18 cellular contexts compared by ENCODE assay signal in genomic region chr19:3593156-3593555, GRCh38. TPM values are rescaled to one million over a fixed set of nuclear protein-coding genes. Genes with fewer than 3 reads are reported as not detected.
DNase-seq lines count a peak whose midpoint lies in the region; ATAC-seq, FAIRE-seq and TF ChIP-seq lines count a peak whose summit lies in the region.
"Had no signal": no experiment of that assay in that cellular context is flagged by ENCODE, and none has a peak within 500 bp of the region (broad histone marks: within the 10 kb centered on the region; RNA-seq: fewer than 3 reads in every experiment).

No MANE protein-coding gene starts in this region.

- H3K36me3 ChIP-seq in BJ (ENCODE audit: control insufficient read depth, insufficient read depth, low read length) = no peaks in the 10 kb centered on the region
- H3K36me3 ChIP-seq in HepG2 (replicated peaks in 1 of 2; ENCODE audit: control insufficient read depth in 1 of 2, insufficient read depth in 2 of 2, low read length in 2 of 2) = no peaks in the 10 kb centered on the region
- H3K36me3 ChIP-seq in right atrium auricular region = no peaks in the 10 kb centered on the region
- H3K36me3 ChIP-seq: uterus, WERI-Rb-1 had no signal

- WGBS in HepG2 (ENCODE audit: low lambda C conversion rate) = 14% methylated on average over 11 of the region's 11 CpGs

- intact Hi-C loops in HepG2 (cut with micrococcal nuclease; ENCODE audit: unreplicated experiment) = no loop called here

- TF ChIP-seq EP300 in HepG2 (IDR thresholded peaks at IDR 0.05; ENCODE audit: low read depth in 2 of 2, low read length in 2 of 2) (no peak), HepG2 (CRISPR knock-in tag; IDR thresholded peaks at IDR 0.05; ENCODE audit: borderline replicate concordance) (no peak)

- DNase-seq in BJ (ENCODE audit: low read depth) = no peak
- DNase-seq in HepG2 (ENCODE audit: low spot score) = no peak
- DNase-seq in KG1 (lab: John Stamatoyannopoulos, UW) = no peak
- DNase-seq in right atrium auricular region (ENCODE audit: low spot score) = no peak
- DNase-seq: activated CD4-positive, alpha-beta T cell treated with anti-CD3 and anti-CD28 coated beads, Interleukin-2, amount 50 U/mL, for 48 hours; left colon; midbrain; NCI-H1417 treated with DMSO at 0.1 percent for 48 hours; NCI-H2171; NCI-H774; stimulated activated CD4-positive, alpha-beta T cell treated with anti-CD3 and anti-CD28 coated beads, Interleukin-4, amount 100 ng/mL, for 4 hours; uterus; WERI-Rb-1 had no signal

- TF ChIP-seq RAD21 in HepG2 (CRISPR knock-in tag; IDR thresholded peaks at IDR 0.05) = no peak

- H3K27ac ChIP-seq in HepG2 (ENCODE audit: extremely low read length, insufficient read depth, low read length) (no peak overlapping the region), right atrium auricular region (no peak overlapping the region)
- H3K27ac ChIP-seq: uterus, WERI-Rb-1 had no signal

- no peaks in the 10 kb centered on the region for H3K79me2 ChIP-seq in HepG2 (ENCODE audit: insufficient read depth, low read length)

- TF ChIP-seq CTCF in BJ (IDR thresholded peaks at IDR 0.05; ENCODE audit: insufficient read depth, low read depth, low read length) (0 out of 2 replicates have a peak, but pooled peaks have one; percentile 10), WI38 (IDR thresholded peaks at IDR 0.05; ENCODE audit: low read depth, low read length) (0 out of 2 replicates have a peak, but pooled peaks have one; percentile 11), HepG2 (CRISPR knock-in tag; IDR thresholded peaks at IDR 0.05) (peak; percentile 33; the same call in 1 of the 2 replicates), right atrium auricular region (IDR thresholded peaks at IDR 0.05) (no peak)

- H3K4me1 ChIP-seq in HepG2 (ENCODE audit: insufficient read depth, low read length) = no peaks in the 10 kb centered on the region
- H3K4me1 ChIP-seq in right atrium auricular region = peaks cover 0 to 7% of the 10 kb centered on the region in 2 donors
- H3K4me1 ChIP-seq: uterus had no signal

- no TSS peak for BruUV-seq in HepG2 (replicated peaks; lab: Mats Ljungman, UMichigan)

- POLR2A ChIA-PET in BJ (lab: Charles Lee) (no interaction called here), HepG2 (lab: Yijun Ruan, JAX) (no interaction called here)

- no peaks in the 10 kb centered on the region for H4K20me1 ChIP-seq in HepG2 (ENCODE audit: insufficient read depth, low read length)

- H3K9me3 ChIP-seq in HepG2 (ENCODE audit: low read length) (no peaks in the 10 kb centered on the region), right atrium auricular region (no peaks in the 10 kb centered on the region)
- H3K9me3 ChIP-seq: uterus had no signal

- no peak for FAIRE-seq in HepG2 (lab: Jason Lieb, UNC)
- FAIRE-seq: G401.6, HTR-8/SVneo had no signal

- CTCF ChIA-PET in BJ (lab: Yijun Ruan, JAX) (interaction anchor here (1.3 to 1.4 kb wide), 2 partner anchors 11 to 26 kb away, joined by 3 read pairs; no protein-coding TSS in a partner anchor), HepG2 (lab: Yijun Ruan, JAX; ENCODE audit: low intra/inter-chr PET ratio, low total read pairs) (no interaction called here)

- H3K4me2 ChIP-seq in HepG2 (ENCODE audit: low read depth, low read length) = no peak overlapping the region

- peak; percentile 54; the same call in 2 of the 3 replicates for ATAC-seq in HepG2
- ATAC-seq in GM19324 (IDR thresholded peaks at IDR 0.05; ENCODE audit: low FRiP score, unreplicated experiment) = no peak
- ATAC-seq: left colon had no signal

- H2AFZ ChIP-seq in HepG2 (ENCODE audit: low read length) = no peak overlapping the region

- H3K9ac ChIP-seq in HepG2 (ENCODE audit: insufficient read depth, low read depth, low read length) = no peak overlapping the region

- H3K4me3 ChIP-seq in BJ (ENCODE audit: low read depth, low read length) (no peak overlapping the region), WI38 (ENCODE audit: low read depth, low read length) (no peak overlapping the region), HepG2 (replicated peaks in 1 of 3; ENCODE audit: insufficient read depth in 1 of 3, low read depth in 2 of 3, low read length in 3 of 3) (no peak overlapping the region), right atrium auricular region (no peak overlapping the region)
- H3K4me3 ChIP-seq: uterus had no signal

- in situ Hi-C loops in HepG2 (cut with HindIII; ENCODE audit: extremely low pct_ligation_motif_present, low pct_unique_long_range_greater_than_20kb) = no loop called here

- TF ChIP-seq POLR2A in HepG2 (IDR thresholded peaks at IDR 0.05; ENCODE audit: insufficient read depth in 1 of 2, low read depth in 2 of 2, low read length in 2 of 2) = no peak

- no peaks in the 10 kb centered on the region for H3K27me3 ChIP-seq in BJ (ENCODE audit: control insufficient read depth, insufficient read depth, low read length)
- H3K27me3 ChIP-seq in HepG2 (ENCODE audit: control insufficient read depth in 1 of 2, insufficient read depth in 2 of 2, low read length in 2 of 2) = peaks cover 3 to 23% of the 10 kb centered on the region in 2 experiments; a peak in 3 of 5 replicates
- H3K27me3 ChIP-seq in right atrium auricular region = no peaks in the 10 kb centered on the region
- H3K27me3 ChIP-seq: uterus had no signal

RNA-seq across cellular contexts. Expression of gene GIPC3, which starts 7.9 kb away (rescaled TPM):
- polyA plus RNA-seq in BJ (2011; rRNA removed) (0.36 and 0.63 TPM in 2 replicates), HepG2 (2011; rRNA removed) (0.05 and 0.08 TPM in 2 replicates)
- 0.47 and 0.72 TPM in 2 replicates for polyA minus RNA-seq in BJ (2011; rRNA and poly(A)+ RNA removed)
- total RNA-seq in HepG2 (2016; rRNA removed; fragmentation: Illumina TruSeq; extraction: Trizol) (not detected in 2 replicates), right atrium auricular region (1 to 10 TPM in 1 of 2 donors, under 1 TPM in 1; 0.96 to 1.5 TPM)
- not detected in 2 replicates for total RNA-seq in HepG2 (2016; cell fraction: cytosol; rRNA removed; fragmentation: Illumina TruSeq; extraction: Trizol; ENCODE audit: low read depth)
- not detected in 2 replicates for total RNA-seq in HepG2 (2016; cell fraction: insoluble cytoplasmic fraction; rRNA removed; fragmentation: Illumina TruSeq; extraction: Trizol)
- total RNA-seq in HepG2 (2016; cell fraction: membrane; rRNA removed; fragmentation: Illumina TruSeq; extraction: Trizol) = not detected in 2 replicates
- not detected in 2 replicates for total RNA-seq in HepG2 (2016; cell fraction: nucleus; rRNA removed; fragmentation: Illumina TruSeq; extraction: Trizol)
- 0.01 and 0.03 TPM in 2 replicates for polyA plus RNA-seq in HepG2 (2011; cell fraction: cytosol; rRNA removed)
- 0.14 and 0.17 TPM in 2 replicates for polyA plus RNA-seq in HepG2 (2011; cell fraction: nucleus; rRNA removed)
- 0.04 TPM in 1 of 2 replicates, not detected in the other for polyA plus RNA-seq in HepG2 (2012)
- polyA plus RNA-seq in HepG2 (2016; cell fraction: cytosol; fragmentation: Illumina TruSeq; extraction: Trizol; ENCODE audit: low read depth) = not detected in 2 replicates
- polyA plus RNA-seq in HepG2 (2016; cell fraction: insoluble cytoplasmic fraction; fragmentation: Illumina TruSeq; extraction: Trizol; ENCODE audit: low read depth) = not detected in 2 replicates
- polyA plus RNA-seq in HepG2 (2016; cell fraction: membrane; fragmentation: Illumina TruSeq; extraction: Trizol; ENCODE audit: low read depth) = not detected in 2 replicates
- polyA plus RNA-seq in HepG2 (2016; cell fraction: nucleus; fragmentation: Illumina TruSeq; extraction: Trizol; ENCODE audit: insufficient read depth, low read depth) = not detected in 2 replicates
- 0.02 and 5.9 TPM in 2 replicates for polyA minus RNA-seq in HepG2 (2011; rRNA and poly(A)+ RNA removed; ENCODE audit: low replicate concordance)
- polyA minus RNA-seq in HepG2 (2011; cell fraction: cytosol; rRNA and poly(A)+ RNA removed) = not detected in 2 replicates
- polyA minus RNA-seq in HepG2 (2011; cell fraction: nucleus; rRNA and poly(A)+ RNA removed) = not detected in 2 replicates
- polyA plus RNA-seq: neural cell had no signal

RNA-seq across cellular contexts. Expression of gene TBXA2R, which starts 13.5 kb away (rescaled TPM):
- polyA plus RNA-seq in BJ (2011; rRNA removed) (0.54 and 1.2 TPM in 2 replicates), HepG2 (2011; rRNA removed) (0.05 and 0.09 TPM in 2 replicates)
- 0.62 and 1.00 TPM in 2 replicates for polyA minus RNA-seq in BJ (2011; rRNA and poly(A)+ RNA removed)
- total RNA-seq in HepG2 (2016; rRNA removed; fragmentation: Illumina TruSeq; extraction: Trizol) (not detected in 2 replicates), right atrium auricular region (1 to 10 TPM in 1 of 2 donors, under 1 TPM in 1; 0.67 to 1.1 TPM)
- total RNA-seq in HepG2 (2016; cell fraction: cytosol; rRNA removed; fragmentation: Illumina TruSeq; extraction: Trizol; ENCODE audit: low read depth) = not detected in 2 replicates
- total RNA-seq in HepG2 (2016; cell fraction: insoluble cytoplasmic fraction; rRNA removed; fragmentation: Illumina TruSeq; extraction: Trizol) = not detected in 2 replicates
- total RNA-seq in HepG2 (2016; cell fraction: membrane; rRNA removed; fragmentation: Illumina TruSeq; extraction: Trizol) = not detected in 2 replicates
- total RNA-seq in HepG2 (2016; cell fraction: nucleus; rRNA removed; fragmentation: Illumina TruSeq; extraction: Trizol) = not detected in 2 replicates
- polyA plus RNA-seq in HepG2 (2011; cell fraction: cytosol; rRNA removed) = 0.04 TPM in 2 replicates
- 0.11 TPM in 1 of 2 replicates, not detected in the other for polyA plus RNA-seq in HepG2 (2011; cell fraction: nucleus; rRNA removed)
- not detected in 2 replicates for polyA plus RNA-seq in HepG2 (2012)
- polyA plus RNA-seq in HepG2 (2016; cell fraction: cytosol; fragmentation: Illumina TruSeq; extraction: Trizol; ENCODE audit: low read depth) = not detected in 2 replicates
- not detected in 2 replicates for polyA plus RNA-seq in HepG2 (2016; cell fraction: insoluble cytoplasmic fraction; fragmentation: Illumina TruSeq; extraction: Trizol; ENCODE audit: low read depth)
- not detected in 2 replicates for polyA plus RNA-seq in HepG2 (2016; cell fraction: membrane; fragmentation: Illumina TruSeq; extraction: Trizol; ENCODE audit: low read depth)
- polyA plus RNA-seq in HepG2 (2016; cell fraction: nucleus; fragmentation: Illumina TruSeq; extraction: Trizol; ENCODE audit: insufficient read depth, low read depth) = not detected in 2 replicates
- 0.20 and 1.3 TPM in 2 replicates for polyA minus RNA-seq in HepG2 (2011; rRNA and poly(A)+ RNA removed; ENCODE audit: low replicate concordance)
- not detected in 2 replicates for polyA minus RNA-seq in HepG2 (2011; cell fraction: cytosol; rRNA and poly(A)+ RNA removed)
- not detected in 2 replicates for polyA minus RNA-seq in HepG2 (2011; cell fraction: nucleus; rRNA and poly(A)+ RNA removed)
- polyA plus RNA-seq: neural cell had no signal

RNA-seq across cellular contexts. Expression of gene HMG20B, which starts 20.4 kb away (rescaled TPM):
- polyA plus RNA-seq in BJ (2011; rRNA removed) = 39.7 and 54.2 TPM in 2 replicates
- 10.2 and 14.9 TPM in 2 replicates for polyA minus RNA-seq in BJ (2011; rRNA and poly(A)+ RNA removed)
- total RNA-seq in HepG2 (2016; rRNA removed; fragmentation: Illumina TruSeq; extraction: Trizol) = 23.0 and 29.2 TPM in 2 replicates
- 26.2 and 31.3 TPM in 2 replicates for total RNA-seq in HepG2 (2016; cell fraction: cytosol; rRNA removed; fragmentation: Illumina TruSeq; extraction: Trizol; ENCODE audit: low read depth)
- total RNA-seq in HepG2 (2016; cell fraction: insoluble cytoplasmic fraction; rRNA removed; fragmentation: Illumina TruSeq; extraction: Trizol) = 26.2 and 29.0 TPM in 2 replicates
- total RNA-seq in HepG2 (2016; cell fraction: membrane; rRNA removed; fragmentation: Illumina TruSeq; extraction: Trizol) = 40.2 and 42.4 TPM in 2 replicates
- total RNA-seq in HepG2 (2016; cell fraction: nucleus; rRNA removed; fragmentation: Illumina TruSeq; extraction: Trizol) = 17.0 TPM in 2 replicates
- polyA plus RNA-seq in HepG2 (2011; rRNA removed) = 23.9 and 24.8 TPM in 2 replicates
- 17.7 and 28.8 TPM in 2 replicates for polyA plus RNA-seq in HepG2 (2011; cell fraction: cytosol; rRNA removed)
- polyA plus RNA-seq in HepG2 (2011; cell fraction: nucleus; rRNA removed) = 73.5 and 97.4 TPM in 2 replicates
- 19.0 and 22.8 TPM in 2 replicates for polyA plus RNA-seq in HepG2 (2012)
- polyA plus RNA-seq in HepG2 (2016; cell fraction: cytosol; fragmentation: Illumina TruSeq; extraction: Trizol; ENCODE audit: low read depth) = 33.9 and 35.6 TPM in 2 replicates
- polyA plus RNA-seq in HepG2 (2016; cell fraction: insoluble cytoplasmic fraction; fragmentation: Illumina TruSeq; extraction: Trizol; ENCODE audit: low read depth) = 36.6 TPM in 2 replicates
- 38.7 and 44.5 TPM in 2 replicates for polyA plus RNA-seq in HepG2 (2016; cell fraction: membrane; fragmentation: Illumina TruSeq; extraction: Trizol; ENCODE audit: low read depth)
- polyA plus RNA-seq in HepG2 (2016; cell fraction: nucleus; fragmentation: Illumina TruSeq; extraction: Trizol; ENCODE audit: insufficient read depth, low read depth) = 80.7 and 81.4 TPM in 2 replicates
- 13.9 and 67.7 TPM in 2 replicates for polyA minus RNA-seq in HepG2 (2011; rRNA and poly(A)+ RNA removed; ENCODE audit: low replicate concordance)
- 10.8 and 16.1 TPM in 2 replicates for polyA minus RNA-seq in HepG2 (2011; cell fraction: cytosol; rRNA and poly(A)+ RNA removed)
- 8.7 and 9.7 TPM in 2 replicates for polyA minus RNA-seq in HepG2 (2011; cell fraction: nucleus; rRNA and poly(A)+ RNA removed)
- total RNA-seq in right atrium auricular region = 10 to 100 TPM; 51.8 to 52.5 TPM

RNA-seq across cellular contexts. Expression of gene CACTIN, which starts 33.4 kb away (rescaled TPM):
- polyA plus RNA-seq in BJ (2011; rRNA removed) = 9.3 and 13.8 TPM in 2 replicates
- 5.2 and 9.1 TPM in 2 replicates for polyA minus RNA-seq in BJ (2011; rRNA and poly(A)+ RNA removed)
- total RNA-seq in HepG2 (2016; rRNA removed; fragmentation: Illumina TruSeq; extraction: Trizol) = 11.1 and 16.6 TPM in 2 replicates
- 2.8 and 3.1 TPM in 2 replicates for total RNA-seq in HepG2 (2016; cell fraction: cytosol; rRNA removed; fragmentation: Illumina TruSeq; extraction: Trizol; ENCODE audit: low read depth)
- total RNA-seq in HepG2 (2016; cell fraction: insoluble cytoplasmic fraction; rRNA removed; fragmentation: Illumina TruSeq; extraction: Trizol) = 11.2 and 17.9 TPM in 2 replicates
- 4.7 and 5.6 TPM in 2 replicates for total RNA-seq in HepG2 (2016; cell fraction: membrane; rRNA removed; fragmentation: Illumina TruSeq; extraction: Trizol)
- total RNA-seq in HepG2 (2016; cell fraction: nucleus; rRNA removed; fragmentation: Illumina TruSeq; extraction: Trizol) = 9.0 and 11.6 TPM in 2 replicates
- polyA plus RNA-seq in HepG2 (2011; rRNA removed) = 10.0 and 11.5 TPM in 2 replicates
- 6.6 and 11.2 TPM in 2 replicates for polyA plus RNA-seq in HepG2 (2011; cell fraction: cytosol; rRNA removed)
- polyA plus RNA-seq in HepG2 (2011; cell fraction: nucleus; rRNA removed) = 31.8 and 41.5 TPM in 2 replicates
- 5.7 and 5.8 TPM in 2 replicates for polyA plus RNA-seq in HepG2 (2012)
- 1.7 and 1.8 TPM in 2 replicates for polyA plus RNA-seq in HepG2 (2016; cell fraction: cytosol; fragmentation: Illumina TruSeq; extraction: Trizol; ENCODE audit: low read depth)
- 10.2 and 13.0 TPM in 2 replicates for polyA plus RNA-seq in HepG2 (2016; cell fraction: insoluble cytoplasmic fraction; fragmentation: Illumina TruSeq; extraction: Trizol; ENCODE audit: low read depth)
- 3.7 and 4.0 TPM in 2 replicates for polyA plus RNA-seq in HepG2 (2016; cell fraction: membrane; fragmentation: Illumina TruSeq; extraction: Trizol; ENCODE audit: low read depth)
- 28.6 and 30.2 TPM in 2 replicates for polyA plus RNA-seq in HepG2 (2016; cell fraction: nucleus; fragmentation: Illumina TruSeq; extraction: Trizol; ENCODE audit: insufficient read depth, low read depth)
- 9.7 and 19.5 TPM in 2 replicates for polyA minus RNA-seq in HepG2 (2011; rRNA and poly(A)+ RNA removed; ENCODE audit: low replicate concordance)
- polyA minus RNA-seq in HepG2 (2011; cell fraction: cytosol; rRNA and poly(A)+ RNA removed) = 5.0 and 5.2 TPM in 2 replicates
- polyA minus RNA-seq in HepG2 (2011; cell fraction: nucleus; rRNA and poly(A)+ RNA removed) = 5.3 and 5.7 TPM in 2 replicates
- total RNA-seq in right atrium auricular region = 10 to 100 TPM; 11.2 to 22.8 TPM

RNA-seq across cellular contexts. Expression of gene MFSD12, which starts 35.8 kb away (rescaled TPM):
- polyA plus RNA-seq in BJ (2011; rRNA removed) (35.0 and 54.7 TPM in 2 replicates), HepG2 (2011; rRNA removed) (27.2 and 37.0 TPM in 2 replicates)
- 41.3 and 58.2 TPM in 2 replicates for polyA minus RNA-seq in BJ (2011; rRNA and poly(A)+ RNA removed)
- total RNA-seq in HepG2 (2016; rRNA removed; fragmentation: Illumina TruSeq; extraction: Trizol) (14.0 and 29.1 TPM in 2 replicates), right atrium auricular region (10 to 100 TPM; 15.8 to 35.4 TPM)
- total RNA-seq in HepG2 (2016; cell fraction: cytosol; rRNA removed; fragmentation: Illumina TruSeq; extraction: Trizol; ENCODE audit: low read depth) = 9.9 and 10.2 TPM in 2 replicates
- total RNA-seq in HepG2 (2016; cell fraction: insoluble cytoplasmic fraction; rRNA removed; fragmentation: Illumina TruSeq; extraction: Trizol) = 10.6 and 28.5 TPM in 2 replicates
- 19.7 and 20.6 TPM in 2 replicates for total RNA-seq in HepG2 (2016; cell fraction: membrane; rRNA removed; fragmentation: Illumina TruSeq; extraction: Trizol)
- total RNA-seq in HepG2 (2016; cell fraction: nucleus; rRNA removed; fragmentation: Illumina TruSeq; extraction: Trizol) = 25.3 and 29.9 TPM in 2 replicates
- 16.9 and 29.1 TPM in 2 replicates for polyA plus RNA-seq in HepG2 (2011; cell fraction: cytosol; rRNA removed)
- polyA plus RNA-seq in HepG2 (2011; cell fraction: nucleus; rRNA removed) = 143 and 182 TPM in 2 replicates
- 21.1 and 40.6 TPM in 2 replicates for polyA plus RNA-seq in HepG2 (2012)
- polyA plus RNA-seq in HepG2 (2016; cell fraction: cytosol; fragmentation: Illumina TruSeq; extraction: Trizol; ENCODE audit: low read depth) = 12.9 and 14.1 TPM in 2 replicates
- 12.6 and 14.9 TPM in 2 replicates for polyA plus RNA-seq in HepG2 (2016; cell fraction: insoluble cytoplasmic fraction; fragmentation: Illumina TruSeq; extraction: Trizol; ENCODE audit: low read depth)
- polyA plus RNA-seq in HepG2 (2016; cell fraction: membrane; fragmentation: Illumina TruSeq; extraction: Trizol; ENCODE audit: low read depth) = 19.3 and 20.1 TPM in 2 replicates
- polyA plus RNA-seq in HepG2 (2016; cell fraction: nucleus; fragmentation: Illumina TruSeq; extraction: Trizol; ENCODE audit: insufficient read depth, low read depth) = 55.9 and 62.9 TPM in 2 replicates
- 76.5 and 865 TPM in 2 replicates for polyA minus RNA-seq in HepG2 (2011; rRNA and poly(A)+ RNA removed; ENCODE audit: low replicate concordance)
- 29.2 and 33.3 TPM in 2 replicates for polyA minus RNA-seq in HepG2 (2011; cell fraction: cytosol; rRNA and poly(A)+ RNA removed)
- 22.5 and 22.8 TPM in 2 replicates for polyA minus RNA-seq in HepG2 (2011; cell fraction: nucleus; rRNA and poly(A)+ RNA removed)

Comparison
In these comparisons a context has a peak if more than half of its experiments do, and no peak if none do; other contexts are left out.
1. CTCF ChIP-seq: peak in BJ (single experiment), WI38 (single experiment) and HepG2 (single experiment); none in right atrium auricular region (0 of 2).